10 cellular contexts compared by ENCODE assay signal in genomic region chr13:34207334-34207733, GRCh38.
DNase-seq lines count a peak whose midpoint lies in the region; TF ChIP-seq lines count a peak whose summit lies in the region.
"Had no signal": no experiment of that assay in that cellular context is flagged by ENCODE, and none has a peak within 500 bp of the region (broad histone marks: within the 10 kb centered on the region; RNA-seq: fewer than 3 reads in every experiment).

No MANE protein-coding gene starts in this region.

- H3K27ac ChIP-seq in effector memory CD4-positive, alpha-beta T cell (ENCODE audit: insufficient read depth, low read length, poor library complexity, severe bottlenecking): no peak overlapping the region
- H3K27ac ChIP-seq: neutrophil had no signal

- no peak overlapping the region for H3K4me3 ChIP-seq in fibroblast of pulmonary artery (replicated peaks; ENCODE audit: low read depth, low read length)
- no peak overlapping the region for H3K4me3 ChIP-seq in effector memory CD4-positive, alpha-beta T cell (ENCODE audit: insufficient read depth, low read depth, low read length, poor library complexity, severe bottlenecking)

- no peaks in the 10 kb centered on the region for H3K27me3 ChIP-seq in effector memory CD4-positive, alpha-beta T cell (replicated peaks; ENCODE audit: control insufficient read depth, insufficient read depth, low read length, poor library complexity, severe bottlenecking)
- H3K27me3 ChIP-seq: neutrophil had no signal

- DNase-seq in EL (peak; percentile 92), RPMI7951 (ENCODE audit: low read depth) (peak; percentile 86), fibroblast of pulmonary artery (ENCODE audit: low read depth) (peak; percentile 91), pulmonary artery endothelial cell (ENCODE audit: low read depth, low spot score) (peak; percentile 17), NCI-H526 (lab: John Stamatoyannopoulos, UW) (no peak), DMS 273 (lab: John Stamatoyannopoulos, UW; ENCODE audit: unreplicated experiment) (no peak)
- DNase-seq in activated CD4-positive, alpha-beta T cell treated with anti-CD3 and anti-CD28 coated beads, Interleukin-2, amount 50 U/mL, for 1 hour: no peak
- DNase-seq in effector memory CD4-positive, alpha-beta T cell: no peak
- DNase-seq: NCI-H1092 had no signal

- no peak for TF ChIP-seq CTCF in fibroblast of pulmonary artery (IDR thresholded peaks at IDR 0.05; ENCODE audit: low read length, missing control alignments)

- H3K9me3 ChIP-seq in effector memory CD4-positive, alpha-beta T cell (ENCODE audit: control insufficient read depth, low read length): no peaks in the 10 kb centered on the region
- H3K9me3 ChIP-seq: neutrophil had no signal

- no peaks in the 10 kb centered on the region for H3K4me1 ChIP-seq in effector memory CD4-positive, alpha-beta T cell (ENCODE audit: control insufficient read depth, insufficient read depth, low read length, poor library complexity, severe bottlenecking)

- H3K36me3 ChIP-seq in effector memory CD4-positive, alpha-beta T cell (ENCODE audit: control insufficient read depth, insufficient read depth, low read length): no peaks in the 10 kb centered on the region
- H3K36me3 ChIP-seq: neutrophil had no signal

Comparison
In these comparisons a context has a peak if more than half of its experiments do, and no peak if none do; other contexts are left out.
1. DNase-seq: peak in EL (single experiment), RPMI7951 (single experiment), fibroblast of pulmonary artery (single experiment) and pulmonary artery endothelial cell (single experiment); none in NCI-H526 (0 of 2), activated CD4-positive, alpha-beta T cell treated with anti-CD3 and anti-CD28 coated beads, Interleukin-2, amount 50 U/mL, for 1 hour (single experiment), DMS 273 (single experiment) and effector memory CD4-positive, alpha-beta T cell (0 of 3).